ENCODE assay signal across 1 cellular context in the genomic region with DNA sequence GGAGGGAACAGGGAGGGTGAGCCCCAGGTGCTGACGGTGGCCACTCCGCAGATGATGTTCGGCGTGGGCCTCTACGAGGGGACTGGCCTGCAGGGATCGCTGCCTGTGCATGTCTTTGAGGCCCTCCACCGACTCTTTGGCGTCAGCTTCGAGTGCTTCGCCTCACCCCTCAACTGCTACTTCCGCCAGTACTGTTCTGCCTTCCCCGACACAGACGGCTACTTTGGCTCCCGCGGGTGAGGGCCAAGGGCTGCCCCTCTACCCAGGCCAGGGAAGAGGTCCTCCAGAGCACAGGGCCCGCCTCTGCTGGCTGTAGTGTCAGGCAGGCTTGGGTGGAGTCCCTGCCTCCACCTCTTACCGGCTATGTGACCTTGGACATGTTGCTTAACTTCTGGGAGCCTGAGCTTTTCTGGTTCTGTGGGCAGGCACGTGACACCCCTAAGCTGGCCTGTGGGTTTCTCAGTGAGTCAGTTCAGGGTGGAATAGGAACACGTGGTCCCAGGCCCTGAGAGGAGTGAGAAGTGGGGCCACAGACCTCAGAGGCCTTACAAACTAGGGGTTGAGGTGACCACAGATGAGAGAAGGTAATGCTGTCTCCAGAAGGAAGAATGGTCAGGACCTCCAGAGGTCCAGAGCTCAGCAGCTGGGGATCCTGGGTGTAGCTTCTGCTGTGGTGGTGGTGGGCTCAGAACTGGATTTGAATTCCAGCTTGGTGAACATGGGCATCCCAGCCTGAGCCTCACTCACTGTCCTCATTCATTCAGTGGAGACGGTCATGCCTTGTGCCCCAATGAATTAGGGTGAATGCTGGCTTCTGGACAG.
TF ChIP-seq lines count a peak whose summit lies in the region.

No MANE protein-coding gene starts in this region.

TF ChIP-seq in HepG2, 621 proteins besides CTCF, POLR2A, EP300 and RAD21 (continued from another document and continues in another):
- TF ChIP-seq, protein P1, sequence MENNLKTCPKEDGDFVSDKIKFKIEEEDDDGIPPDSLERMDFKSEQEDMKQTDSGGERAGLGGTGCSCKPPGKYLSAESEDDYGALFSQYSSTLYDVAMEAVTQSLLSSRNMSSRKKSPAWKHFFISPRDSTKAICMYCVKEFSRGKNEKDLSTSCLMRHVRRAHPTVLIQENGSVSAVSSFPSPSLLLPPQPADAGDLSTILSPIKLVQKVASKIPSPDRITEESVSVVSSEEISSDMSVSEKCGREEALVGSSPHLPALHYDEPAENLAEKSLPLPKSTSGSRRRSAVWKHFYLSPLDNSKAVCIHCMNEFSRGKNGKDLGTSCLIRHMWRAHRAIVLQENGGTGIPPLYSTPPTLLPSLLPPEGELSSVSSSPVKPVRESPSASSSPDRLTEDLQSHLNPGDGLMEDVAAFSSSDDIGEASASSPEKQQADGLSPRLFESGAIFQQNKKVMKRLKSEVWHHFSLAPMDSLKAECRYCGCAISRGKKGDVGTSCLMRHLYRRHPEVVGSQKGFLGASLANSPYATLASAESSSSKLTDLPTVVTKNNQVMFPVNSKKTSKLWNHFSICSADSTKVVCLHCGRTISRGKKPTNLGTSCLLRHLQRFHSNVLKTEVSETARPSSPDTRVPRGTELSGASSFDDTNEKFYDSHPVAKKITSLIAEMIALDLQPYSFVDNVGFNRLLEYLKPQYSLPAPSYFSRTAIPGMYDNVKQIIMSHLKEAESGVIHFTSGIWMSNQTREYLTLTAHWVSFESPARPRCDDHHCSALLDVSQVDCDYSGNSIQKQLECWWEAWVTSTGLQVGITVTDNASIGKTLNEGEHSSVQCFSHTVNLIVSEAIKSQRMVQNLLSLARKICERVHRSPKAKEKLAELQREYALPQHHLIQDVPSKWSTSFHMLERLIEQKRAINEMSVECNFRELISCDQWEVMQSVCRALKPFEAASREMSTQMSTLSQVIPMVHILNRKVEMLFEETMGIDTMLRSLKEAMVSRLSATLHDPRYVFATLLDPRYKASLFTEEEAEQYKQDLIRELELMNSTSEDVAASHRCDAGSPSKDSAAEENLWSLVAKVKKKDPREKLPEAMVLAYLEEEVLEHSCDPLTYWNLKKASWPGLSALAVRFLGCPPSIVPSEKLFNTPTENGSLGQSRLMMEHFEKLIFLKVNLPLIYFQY (CRISPR knock-in tag; IDR thresholded peaks at IDR 0.05; ENCODE audit: borderline replicate concordance), result peak; percentile 76; the same call in 1 of the 2 replicates
- TF ChIP-seq ZNF615 (CRISPR knock-in tag; IDR thresholded peaks at IDR 0.05; ENCODE audit: borderline replicate concordance) (no peak), ZNF589 (CRISPR knock-in tag; conservative IDR thresholded peaks at IDR 0.05) (no peak), HBP1 (CRISPR knock-in tag; IDR thresholded peaks at IDR 0.05; ENCODE audit: low read depth) (peak; percentile 96), CBFB (CRISPR knock-in tag; IDR thresholded peaks at IDR 0.05) (peak; percentile 88), ZNF335 (CRISPR knock-in tag; IDR thresholded peaks at IDR 0.05) (peak; percentile 97), ZNF251 (CRISPR knock-in tag; IDR thresholded peaks at IDR 0.05) (no peak), TOPORS (CRISPR knock-in tag; IDR thresholded peaks at IDR 0.05) (peak; percentile 92), FOSL2 (CRISPR knock-in tag; IDR thresholded peaks at IDR 0.05) (peak; percentile 92), ZHX1 (CRISPR knock-in tag; IDR thresholded peaks at IDR 0.05; ENCODE audit: low read depth) (0 out of 2 replicates have a peak, but pooled peaks have one; percentile 4), POGK (CRISPR knock-in tag; conservative IDR thresholded peaks at IDR 0.05) (peak; percentile 83; the same call in 1 of the 2 replicates), KDM4B (CRISPR knock-in tag; IDR thresholded peaks at IDR 0.05) (peak; percentile 98), ZSCAN25 (CRISPR knock-in tag; IDR thresholded peaks at IDR 0.05) (peak; percentile 76; the same call in 1 of the 2 replicates), FOXP4 (CRISPR knock-in tag; IDR thresholded peaks at IDR 0.05) (peak; percentile 84), STAT5B (CRISPR knock-in tag; IDR thresholded peaks at IDR 0.05) (0 out of 2 replicates have a peak, but pooled peaks have one; percentile 35), ZNF564 (CRISPR knock-in tag; IDR thresholded peaks at IDR 0.05) (peak; percentile 84; the same call in 1 of the 2 replicates), ZNF468 (CRISPR knock-in tag; IDR thresholded peaks at IDR 0.05) (no peak), GABPB1 (CRISPR knock-in tag; IDR thresholded peaks at IDR 0.05) (peak; percentile 70), ZNF234 (CRISPR knock-in tag; conservative IDR thresholded peaks at IDR 0.05) (no peak), ZNF678 (CRISPR knock-in tag; IDR thresholded peaks at IDR 0.05) (0 out of 2 replicates have a peak, but pooled peaks have one; percentile 53), KDM6A (CRISPR knock-in tag; IDR thresholded peaks at IDR 0.05; ENCODE audit: low read depth) (peak; percentile 69), ZKSCAN5 (CRISPR knock-in tag; IDR thresholded peaks at IDR 0.05) (no peak), ZNF496 (CRISPR knock-in tag; IDR thresholded peaks at IDR 0.05; ENCODE audit: insufficient replicate concordance) (no peak), ZNF576 (CRISPR knock-in tag; IDR thresholded peaks at IDR 0.05) (peak; percentile 88), MED13 (CRISPR knock-in tag; IDR thresholded peaks at IDR 0.05) (peak; percentile 76; the same call in 1 of the 2 replicates), BORCS8-MEF2B (CRISPR knock-in tag; IDR thresholded peaks at IDR 0.05) (peak; percentile 74), HOXD1 (CRISPR knock-in tag; IDR thresholded peaks at IDR 0.05) (no peak; the same call in 1 of the 2 replicates)
- TF ChIP-seq, protein P2, sequence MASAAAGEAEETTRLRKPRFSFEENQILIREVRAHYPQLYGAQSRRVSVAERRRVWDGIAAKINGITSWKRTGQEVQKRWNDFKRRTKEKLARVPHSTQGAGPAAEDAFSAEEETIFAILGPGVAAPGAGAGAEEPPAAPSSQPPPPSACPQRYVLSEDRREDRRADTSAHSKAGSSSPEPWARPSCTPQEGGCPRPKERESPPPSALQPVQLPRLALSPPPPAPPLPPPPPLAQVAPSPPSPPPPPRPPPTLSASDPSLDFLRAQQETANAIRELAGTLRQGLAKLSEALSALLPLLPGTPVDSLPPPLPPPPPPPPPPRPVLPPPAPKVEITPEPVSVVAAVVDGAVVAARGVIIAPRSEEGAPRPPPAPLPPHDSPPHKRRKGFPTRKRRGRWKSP (CRISPR knock-in tag; IDR thresholded peaks at IDR 0.05), result peak; percentile 94
- TF ChIP-seq, protein P3, sequence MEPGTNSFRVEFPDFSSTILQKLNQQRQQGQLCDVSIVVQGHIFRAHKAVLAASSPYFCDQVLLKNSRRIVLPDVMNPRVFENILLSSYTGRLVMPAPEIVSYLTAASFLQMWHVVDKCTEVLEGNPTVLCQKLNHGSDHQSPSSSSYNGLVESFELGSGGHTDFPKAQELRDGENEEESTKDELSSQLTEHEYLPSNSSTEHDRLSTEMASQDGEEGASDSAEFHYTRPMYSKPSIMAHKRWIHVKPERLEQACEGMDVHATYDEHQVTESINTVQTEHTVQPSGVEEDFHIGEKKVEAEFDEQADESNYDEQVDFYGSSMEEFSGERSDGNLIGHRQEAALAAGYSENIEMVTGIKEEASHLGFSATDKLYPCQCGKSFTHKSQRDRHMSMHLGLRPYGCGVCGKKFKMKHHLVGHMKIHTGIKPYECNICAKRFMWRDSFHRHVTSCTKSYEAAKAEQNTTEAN (CRISPR knock-in tag; conservative IDR thresholded peaks at IDR 0.05), result peak; percentile 75
- TF ChIP-seq, protein P4, sequence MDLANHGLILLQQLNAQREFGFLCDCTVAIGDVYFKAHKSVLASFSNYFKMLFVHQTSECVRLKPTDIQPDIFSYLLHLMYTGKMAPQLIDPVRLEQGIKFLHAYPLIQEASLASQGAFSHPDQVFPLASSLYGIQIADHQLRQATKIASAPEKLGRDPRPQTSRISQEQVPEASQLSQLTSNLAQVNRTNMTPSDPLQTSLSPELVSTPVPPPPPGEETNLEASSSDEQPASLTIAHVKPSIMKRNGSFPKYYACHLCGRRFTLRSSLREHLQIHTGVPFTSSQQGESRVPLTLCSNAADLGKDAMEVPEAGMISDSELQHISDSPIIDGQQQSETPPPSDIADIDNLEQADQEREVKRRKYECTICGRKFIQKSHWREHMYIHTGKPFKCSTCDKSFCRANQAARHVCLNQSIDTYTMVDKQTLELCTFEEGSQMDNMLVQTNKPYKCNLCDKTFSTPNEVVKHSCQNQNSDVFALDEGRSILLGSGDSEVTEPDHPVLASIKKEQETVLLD (CRISPR knock-in tag; IDR thresholded peaks at IDR 0.05; ENCODE audit: low read depth), result no peak
- TF ChIP-seq, protein P5, sequence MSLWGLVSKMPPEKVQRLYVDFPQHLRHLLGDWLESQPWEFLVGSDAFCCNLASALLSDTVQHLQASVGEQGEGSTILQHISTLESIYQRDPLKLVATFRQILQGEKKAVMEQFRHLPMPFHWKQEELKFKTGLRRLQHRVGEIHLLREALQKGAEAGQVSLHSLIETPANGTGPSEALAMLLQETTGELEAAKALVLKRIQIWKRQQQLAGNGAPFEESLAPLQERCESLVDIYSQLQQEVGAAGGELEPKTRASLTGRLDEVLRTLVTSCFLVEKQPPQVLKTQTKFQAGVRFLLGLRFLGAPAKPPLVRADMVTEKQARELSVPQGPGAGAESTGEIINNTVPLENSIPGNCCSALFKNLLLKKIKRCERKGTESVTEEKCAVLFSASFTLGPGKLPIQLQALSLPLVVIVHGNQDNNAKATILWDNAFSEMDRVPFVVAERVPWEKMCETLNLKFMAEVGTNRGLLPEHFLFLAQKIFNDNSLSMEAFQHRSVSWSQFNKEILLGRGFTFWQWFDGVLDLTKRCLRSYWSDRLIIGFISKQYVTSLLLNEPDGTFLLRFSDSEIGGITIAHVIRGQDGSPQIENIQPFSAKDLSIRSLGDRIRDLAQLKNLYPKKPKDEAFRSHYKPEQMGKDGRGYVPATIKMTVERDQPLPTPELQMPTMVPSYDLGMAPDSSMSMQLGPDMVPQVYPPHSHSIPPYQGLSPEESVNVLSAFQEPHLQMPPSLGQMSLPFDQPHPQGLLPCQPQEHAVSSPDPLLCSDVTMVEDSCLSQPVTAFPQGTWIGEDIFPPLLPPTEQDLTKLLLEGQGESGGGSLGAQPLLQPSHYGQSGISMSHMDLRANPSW (CRISPR knock-in tag; IDR thresholded peaks at IDR 0.05; ENCODE audit: borderline replicate concordance), result no peak
